ENCODE assay signal across 17 cellular contexts in genomic region chr19:43162261-43162660, GRCh38. TPM values are rescaled to one million over a fixed set of nuclear protein-coding genes. Genes with fewer than 3 reads are reported as not detected.
"Had no signal": no experiment of that assay in that cellular context is flagged by ENCODE, and none has a peak within 500 bp of the region (broad histone marks: within the 10 kb centered on the region; RNA-seq: fewer than 3 reads in every experiment).

No MANE protein-coding gene starts in this region.

RNA-seq across cellular contexts. Expression of gene PSG5, which starts 24.1 kb away (rescaled TPM):
- total RNA-seq: activated B cell treated with CpG ODN at 0.5 μM for 24 hours; activated CD4-positive, alpha-beta memory T cell treated with anti-CD3 and anti-CD28 coated beads for 36 hours; activated CD4-positive, alpha-beta T cell treated with anti-CD3 and anti-CD28 coated beads, Interleukin-2, amount 10 ng/mL, durations not matched to agents 24 days and 14 days; activated CD8-positive, alpha-beta memory T cell treated with anti-CD3 and anti-CD28 coated beads for 36 hours; activated CD8-positive, alpha-beta T cell treated with anti-CD3 and anti-CD28 coated beads for 36 hours; activated naive CD4-positive, alpha-beta T cell treated with anti-CD3 and anti-CD28 coated beads for 36 hours; activated naive CD4-positive, alpha-beta T cell treated with anti-CD3 and anti-CD28 coated beads, Interleukin-2, amount 50 U/mL, for 72 hours; activated naive CD8-positive, alpha-beta T cell treated with anti-CD3 and anti-CD28 coated beads for 36 hours; activated T-cell treated with anti-CD3 and anti-CD28 coated beads, Interleukin-2, amount 50 U/mL, for 4 hours; activated T-cell treated with anti-CD3 and anti-CD28 coated beads, Interleukin-2, amount 50 U/mL, for 72 hours; activated T-helper 1 cell treated with anti-CD3 and anti-CD28 coated beads, Interleukin-12 subunit alpha, Interleukin-12 subunit beta, Interleukin-2, Interleukin-4 antibody, amounts not matched to agents 30 ng/mL and 10 ng/mL and 1 ng/mL, durations not matched to agents 14 hours and 24 hours and 36 hours; activated T-helper 17 cell treated with anti-CD3 and anti-CD28 coated beads, Interleukin-2, amount 50 U/mL, for 72 hours; adrenal gland; aorta; breast epithelium; cardiac septum had no signal
- polyA plus RNA-seq: adrenal gland, aorta had no signal

RNA-seq across cellular contexts. Expression of gene PSG4, which starts 43.2 kb away (rescaled TPM):
- total RNA-seq: activated B cell treated with CpG ODN at 0.5 μM for 24 hours; activated CD4-positive, alpha-beta memory T cell treated with anti-CD3 and anti-CD28 coated beads for 36 hours; activated CD4-positive, alpha-beta T cell treated with anti-CD3 and anti-CD28 coated beads, Interleukin-2, amount 10 ng/mL, durations not matched to agents 24 days and 14 days; activated CD8-positive, alpha-beta memory T cell treated with anti-CD3 and anti-CD28 coated beads for 36 hours; activated CD8-positive, alpha-beta T cell treated with anti-CD3 and anti-CD28 coated beads for 36 hours; activated naive CD4-positive, alpha-beta T cell treated with anti-CD3 and anti-CD28 coated beads for 36 hours; activated naive CD8-positive, alpha-beta T cell treated with anti-CD3 and anti-CD28 coated beads for 36 hours; activated T-cell treated with anti-CD3 and anti-CD28 coated beads, Interleukin-2, amount 50 U/mL, for 4 hours; activated T-cell treated with anti-CD3 and anti-CD28 coated beads, Interleukin-2, amount 50 U/mL, for 72 hours; activated T-helper 1 cell treated with anti-CD3 and anti-CD28 coated beads, Interleukin-12 subunit alpha, Interleukin-12 subunit beta, Interleukin-2, Interleukin-4 antibody, amounts not matched to agents 30 ng/mL and 10 ng/mL and 1 ng/mL, durations not matched to agents 14 hours and 24 hours and 36 hours; aorta; cardiac septum; cerebellum had no signal
- polyA plus RNA-seq: aorta had no signal
